Comparison of ENCODE assay signal across 1 cellular context in genomic region chr1:235093013-235093618, GRCh38.
A peak's percentile ranks its signal among the peaks of the same experiment; 100 is the strongest.
TF ChIP-seq lines count a peak whose summit lies in the region.

No MANE protein-coding gene starts in this region.

TF ChIP-seq in HepG2, 621 proteins besides CTCF, POLR2A, EP300 and RAD21 (continued from another document and continues in another):
- TF ChIP-seq SP140L (CRISPR knock-in tag; IDR thresholded peaks at IDR 0.05; ENCODE audit: borderline replicate concordance) (no peak), ZBTB40 (IDR thresholded peaks at IDR 0.05) (no peak), ZBTB40 (CRISPR knock-in tag; IDR thresholded peaks at IDR 0.05) (no peak), KLF15 (CRISPR knock-in tag; IDR thresholded peaks at IDR 0.05; ENCODE audit: borderline replicate concordance) (no peak), ZBTB1 (CRISPR knock-in tag; IDR thresholded peaks at IDR 0.05; ENCODE audit: borderline replicate concordance) (no peak), RELA (CRISPR knock-in tag; IDR thresholded peaks at IDR 0.05) (no peak), ZNF235 (CRISPR knock-in tag; IDR thresholded peaks at IDR 0.05; ENCODE audit: borderline replicate concordance) (no peak), RFXAP (CRISPR knock-in tag; IDR thresholded peaks at IDR 0.05; ENCODE audit: borderline replicate concordance) (0 out of 2 replicates have a peak, but pooled peaks have one; percentile 18), ZBTB4 (CRISPR knock-in tag; IDR thresholded peaks at IDR 0.05; ENCODE audit: borderline replicate concordance) (no peak), ZNF280D (CRISPR knock-in tag; IDR thresholded peaks at IDR 0.05) (no peak), ZNF605 (CRISPR knock-in tag; IDR thresholded peaks at IDR 0.05) (no peak), RXRB (CRISPR knock-in tag; IDR thresholded peaks at IDR 0.05; ENCODE audit: borderline replicate concordance) (no peak), ZNF17 (CRISPR knock-in tag; IDR thresholded peaks at IDR 0.05) (no peak), ZNF362 (CRISPR knock-in tag; IDR thresholded peaks at IDR 0.05; ENCODE audit: borderline replicate concordance) (no peak), HBP1 (CRISPR knock-in tag; IDR thresholded peaks at IDR 0.05; ENCODE audit: low read depth) (no peak), ZBTB26 (CRISPR knock-in tag; IDR thresholded peaks at IDR 0.05; ENCODE audit: borderline replicate concordance) (no peak), ZNF414 (CRISPR knock-in tag; IDR thresholded peaks at IDR 0.05) (no peak), TGIF2 (CRISPR knock-in tag; IDR thresholded peaks at IDR 0.05) (no peak), ZNF574 (CRISPR knock-in tag; IDR thresholded peaks at IDR 0.05) (no peak; the same call in 1 of the 2 replicates), ZNF776 (CRISPR knock-in tag; IDR thresholded peaks at IDR 0.05) (no peak; the same call in 1 of the 2 replicates), ARID4A (CRISPR knock-in tag; IDR thresholded peaks at IDR 0.05; ENCODE audit: borderline replicate concordance) (peak; percentile 52; the same call in 1 of the 2 replicates)
